1 cellular context compared by ENCODE assay signal in genomic region chr15:81744364-81744763, GRCh38.
TF ChIP-seq lines count a peak whose summit lies in the region.

No MANE protein-coding gene starts in this region.

TF ChIP-seq in K562, 482 proteins besides CTCF, POLR2A, EP300 and RAD21 (continued from another document):
- TF ChIP-seq UBTF (IDR thresholded peaks at IDR 0.05; ENCODE audit: borderline replicate concordance in 1 of 2, low read depth in 2 of 2, low read length in 2 of 2) (no peak), USF1 (CRISPR knock-in tag; IDR thresholded peaks at IDR 0.05) (peak; percentile 42; the same call in 1 of the 2 replicates), L3MBTL2 (IDR thresholded peaks at IDR 0.05) (peak; percentile 40; the same call in 1 of the 2 replicates), RAD51 (IDR thresholded peaks at IDR 0.05; ENCODE audit: borderline replicate concordance, low read depth) (peak; percentile 89), CBFA2T2 (conservative IDR thresholded peaks at IDR 0.05) (peak; percentile 50), GABPA (tag; conservative IDR thresholded peaks at IDR 0.05; ENCODE audit: low read depth) (no peak), MGA (IDR thresholded peaks at IDR 0.05) (peak; percentile 38; the same call in 1 of the 2 replicates)
- TF ChIP-seq, protein P1, sequence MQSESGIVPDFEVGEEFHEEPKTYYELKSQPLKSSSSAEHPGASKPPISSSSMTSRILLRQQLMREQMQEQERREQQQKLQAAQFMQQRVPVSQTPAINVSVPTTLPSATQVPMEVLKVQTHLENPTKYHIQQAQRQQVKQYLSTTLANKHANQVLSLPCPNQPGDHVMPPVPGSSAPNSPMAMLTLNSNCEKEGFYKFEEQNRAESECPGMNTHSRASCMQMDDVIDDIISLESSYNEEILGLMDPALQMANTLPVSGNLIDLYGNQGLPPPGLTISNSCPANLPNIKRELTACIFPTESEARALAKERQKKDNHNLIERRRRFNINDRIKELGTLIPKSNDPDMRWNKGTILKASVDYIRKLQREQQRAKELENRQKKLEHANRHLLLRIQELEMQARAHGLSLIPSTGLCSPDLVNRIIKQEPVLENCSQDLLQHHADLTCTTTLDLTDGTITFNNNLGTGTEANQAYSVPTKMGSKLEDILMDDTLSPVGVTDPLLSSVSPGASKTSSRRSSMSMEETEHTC (IDR thresholded peaks at IDR 0.05), result 0 out of 2 replicates have a peak, but pooled peaks have one; percentile 22
